In the genomic region with DNA sequence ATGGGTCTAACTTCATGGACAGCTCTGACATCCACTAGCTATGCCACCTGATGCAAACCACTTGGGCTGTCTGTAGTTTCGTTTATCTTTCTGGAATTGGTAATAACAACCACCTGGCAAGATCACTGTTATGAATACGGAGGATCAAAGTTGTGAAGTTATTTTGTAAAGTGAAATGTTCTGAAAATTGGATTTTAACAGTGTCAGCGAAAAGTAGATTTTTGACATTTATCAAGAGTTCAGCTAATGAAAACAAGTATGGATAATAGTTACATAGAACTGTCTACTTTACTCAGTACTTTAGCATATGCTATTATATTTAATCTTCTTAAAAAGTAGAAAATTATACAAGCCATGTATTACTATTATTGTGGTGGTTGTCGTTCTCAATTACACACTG, we compare ENCODE assay signal across 22 cellular contexts.
DNase-seq lines count a peak whose midpoint lies in the region; ATAC-seq, FAIRE-seq and TF ChIP-seq lines count a peak whose summit lies in the region.
"Had no signal": no experiment of that assay in that cellular context is flagged by ENCODE, and none has a peak within 500 bp of the region (broad histone marks: within the 10 kb centered on the region; RNA-seq: fewer than 3 reads in every experiment).

No MANE protein-coding gene starts in this region.

- TF ChIP-seq RAD21 in GM12878 (IDR thresholded peaks at IDR 0.05; ENCODE audit: insufficient read depth, low read depth, low read length), result no peak

- TF ChIP-seq EP300 in GM12878 (IDR thresholded peaks at IDR 0.05; ENCODE audit: borderline replicate concordance in 1 of 2, control insufficient read depth in 1 of 2, low read depth in 2 of 2, low read length in 2 of 2), result no peak

- no TSS peak for BruUV-seq in GM12878 (replicated peaks; lab: Mats Ljungman, UMichigan)

- FAIRE-seq in GM12878 (lab: Jason Lieb, UNC), result no peak
- FAIRE-seq: G401.6 had no signal

- intact Hi-C loops in GM12878 (cut with micrococcal nuclease; ENCODE audit: unreplicated experiment), result no loop called here

- CTCF ChIA-PET in GM12878 (lab: Yijun Ruan, JAX), result interaction anchor here (0.8 to 1.9 kb wide), 5 partner anchors 9 to 318 kb away, joined by 3 to 8 read pairs (median 5); no protein-coding TSS in a partner anchor

- peaks cover 54% of the 10 kb centered on the region for H3K4me1 Mint-ChIP-seq in activated T-cell treated with anti-CD3 and anti-CD28 coated beads, Interleukin-2, amount 50 U/mL, for 72 hours (ENCODE audit: low read depth)
- H3K4me1 Mint-ChIP-seq in stimulated activated effector memory CD8-positive, alpha-beta T cell treated with anti-CD3 and anti-CD28 coated beads, Interleukin-12 subunit alpha, Interleukin-12 subunit beta, amount 100 ng/mL, for 72 hours, result peaks cover 53% of the 10 kb centered on the region
- H3K4me1 Mint-ChIP-seq: naive B cell had no signal

- in situ Hi-C loops in GM12878 (cut with MboI), result no loop called here

- peak overlapping the region; percentile 42 to 65 (median 58) for H3K27ac ChIP-seq in Peyer's patch
- H3K27ac ChIP-seq in GM12878 (ENCODE audit: control insufficient read depth, insufficient read depth), result no peak overlapping the region
- H3K27ac ChIP-seq: C4-2B, foreskin keratinocyte, parathyroid adenoma, SK-N-MC had no signal

- H3K36me3 ChIP-seq in Peyer's patch (no peaks in the 10 kb centered on the region), GM12878 (ENCODE audit: control insufficient read depth in 2 of 2, insufficient read depth in 2 of 2, low read length in 1 of 2) (no peaks in the 10 kb centered on the region)

- H3K9ac ChIP-seq in GM12878 (ENCODE audit: control insufficient read depth, insufficient read depth, low read length), result no peak overlapping the region
- H3K9ac ChIP-seq: parathyroid adenoma had no signal

- peaks cover 0 to 3% of the 10 kb centered on the region in 2 donors for H3K9me3 Mint-ChIP-seq in activated T-cell treated with anti-CD3 and anti-CD28 coated beads, Interleukin-2, amount 50 U/mL, for 72 hours
- H3K9me3 Mint-ChIP-seq in stimulated activated effector memory CD8-positive, alpha-beta T cell treated with anti-CD3 and anti-CD28 coated beads, Interleukin-12 subunit alpha, Interleukin-12 subunit beta, amount 100 ng/mL, for 72 hours, result no peaks in the 10 kb centered on the region
- H3K9me3 Mint-ChIP-seq: naive B cell, WTC11 had no signal

- H3K9me3 ChIP-seq in Peyer's patch (no peaks in the 10 kb centered on the region), GM12878 (replicated peaks; ENCODE audit: control insufficient read depth, insufficient read depth, low read length) (no peaks in the 10 kb centered on the region; the same call in 2 of the 3 replicates)

- no peak for TF ChIP-seq CTCF in Peyer's patch (IDR thresholded peaks at IDR 0.05)
- no peak for TF ChIP-seq CTCF in GM12878 (IDR thresholded peaks at IDR 0.05 in 2 of 3, conservative IDR thresholded peaks at IDR 0.05 in 1 of 3; ENCODE audit: control insufficient read depth in 2 of 3, extremely low read depth in 1 of 3, insufficient read depth in 1 of 3, low read depth in 3 of 3, low read length in 3 of 3)

- no peak overlapping the region for H2AFZ ChIP-seq in GM12878 (ENCODE audit: control insufficient read depth, low read depth, low read length)
- H2AFZ ChIP-seq: parathyroid adenoma had no signal

- no peak overlapping the region for H3K4me2 ChIP-seq in GM12878 (ENCODE audit: control insufficient read depth, insufficient read depth)

- H3K27me3 Mint-ChIP-seq in activated T-cell treated with anti-CD3 and anti-CD28 coated beads, Interleukin-2, amount 50 U/mL, for 72 hours (ENCODE audit: low read depth), result no peaks in the 10 kb centered on the region

- SMC1A ChIA-PET in GM12878 (lab: Charles Lee; ENCODE audit: uncharacterized antibody, unreplicated experiment), result interaction anchor here (0.6 to 11.5 kb wide), 17 partner anchors 9 to 302 kb away, joined by 3 to 94 read pairs (median 4); no protein-coding TSS in a partner anchor

- no peak for TF ChIP-seq POLR2A in Peyer's patch (IDR thresholded peaks at IDR 0.05)
- TF ChIP-seq POLR2A in GM12878 (IDR thresholded peaks at IDR 0.05; ENCODE audit: low read depth, low read length), result no peak

- RAD21 ChIA-PET in GM12878 (lab: Charles Lee; ENCODE audit: unreplicated experiment), result interaction anchor here (0.7 to 1.9 kb wide), 7 partner anchors 9 to 504 kb away, joined by 3 to 9 read pairs (median 3); no protein-coding TSS in a partner anchor

- POLR2A ChIA-PET in GM12878 (lab: Charles Lee), result interaction anchor here (0.8 kb wide), 1 partner anchor 15 kb away, joined by 4 read pairs; no protein-coding TSS in a partner anchor

- peak overlapping the region in 2 of 4 donors; percentile 6 to 15 for H3K4me3 ChIP-seq in Peyer's patch
- no peak overlapping the region for H3K4me3 ChIP-seq in GM12878
- H3K4me3 ChIP-seq: SK-N-MC had no signal

- H3K27ac Mint-ChIP-seq in activated T-cell treated with anti-CD3 and anti-CD28 coated beads, Interleukin-2, amount 50 U/mL, for 72 hours, result peak overlapping the region; percentile 44
- peak overlapping the region; percentile 90 for H3K27ac Mint-ChIP-seq in stimulated activated effector memory CD8-positive, alpha-beta T cell treated with anti-CD3 and anti-CD28 coated beads, Interleukin-12 subunit alpha, Interleukin-12 subunit beta, amount 100 ng/mL, for 72 hours
- H3K27ac Mint-ChIP-seq: naive B cell, WTC11 had no signal

- H3K27me3 ChIP-seq in Peyer's patch (no peaks in the 10 kb centered on the region), GM12878 (replicated peaks in 1 of 2; ENCODE audit: control insufficient read depth in 2 of 2, insufficient read depth in 2 of 2, low read length in 1 of 2) (no peaks in the 10 kb centered on the region; a peak in 1 of 4 replicates)
- H3K27me3 ChIP-seq: foreskin keratinocyte had no signal

- H4K20me1 ChIP-seq in GM12878 (ENCODE audit: control insufficient read depth, insufficient read depth), result no peaks in the 10 kb centered on the region

- no peak for DNase-seq in activated T-cell treated with anti-CD3 and anti-CD28 coated beads, Interleukin-2, amount 50 U/mL, for 72 hours
- DNase-seq in activated T-cell treated with anti-CD3 and anti-CD28 coated beads, Interleukin-2, amount 50 U/mL, for 1 hour, result no peak
- DNase-seq in Peyer's patch (no peak), GM12878 (ENCODE audit: low read depth, low spot score) (no peak), NCI-H146 treated with DMSO at 0.1 percent for 48 hours (lab: John Stamatoyannopoulos, UW; ENCODE audit: unreplicated experiment) (no peak)
- no peak for DNase-seq in stimulated activated effector memory CD8-positive, alpha-beta T cell treated with anti-CD3 and anti-CD28 coated beads, Interleukin-12 subunit alpha, Interleukin-12 subunit beta, amount 100 ng/mL, for 72 hours (ENCODE audit: low spot score in 2 of 2)
- DNase-seq: foreskin keratinocyte, KBM-7, naive B cell, NCI-H1436 treated with DMSO at 0.1 percent for 48 hours, NCI-H2171 treated with DMSO at 0.1 percent for 48 hours, NCI-H526, right cardiac atrium, T1000 had no signal

- H3K79me2 ChIP-seq in GM12878 (ENCODE audit: control insufficient read depth, insufficient read depth, low read length), result no peaks in the 10 kb centered on the region
- H3K79me2 ChIP-seq: parathyroid adenoma had no signal

- 4% methylated on average over 4 of the region's 4 CpGs for WGBS in GM12878 (ENCODE audit: insufficient coverage, insufficient replicate concordance, low lambda C conversion rate, missing lambda C conversion rate)

- peak overlapping the region; percentile 64 to 92 for H3K4me3 Mint-ChIP-seq in activated T-cell treated with anti-CD3 and anti-CD28 coated beads, Interleukin-2, amount 50 U/mL, for 72 hours
- H3K4me3 Mint-ChIP-seq in stimulated activated effector memory CD8-positive, alpha-beta T cell treated with anti-CD3 and anti-CD28 coated beads, Interleukin-12 subunit alpha, Interleukin-12 subunit beta, amount 100 ng/mL, for 72 hours, result peak overlapping the region; percentile 72
- H3K4me3 Mint-ChIP-seq: naive B cell, WTC11 had no signal

- H3K36me3 Mint-ChIP-seq in activated T-cell treated with anti-CD3 and anti-CD28 coated beads, Interleukin-2, amount 50 U/mL, for 72 hours (ENCODE audit: insufficient read depth in 2 of 2), result peaks cover 34 to 49% of the 10 kb centered on the region in 2 donors
- H3K36me3 Mint-ChIP-seq in stimulated activated effector memory CD8-positive, alpha-beta T cell treated with anti-CD3 and anti-CD28 coated beads, Interleukin-12 subunit alpha, Interleukin-12 subunit beta, amount 100 ng/mL, for 72 hours, result peaks cover 88% of the 10 kb centered on the region
- H3K36me3 Mint-ChIP-seq: naive B cell, WTC11 had no signal

- no peaks in the 10 kb centered on the region for H3K4me1 ChIP-seq in Peyer's patch
- H3K4me1 ChIP-seq in GM12878 (ENCODE audit: control insufficient read depth, insufficient read depth, low read length), result no peaks in the 10 kb centered on the region
- H3K4me1 ChIP-seq: foreskin keratinocyte, parathyroid adenoma had no signal

- ATAC-seq in activated T-cell treated with anti-CD3 and anti-CD28 coated beads, Interleukin-2, amount 50 U/mL, for 72 hours (replicated peaks in 1 of 2), result no peak
- ATAC-seq in GM12878 (peak; percentile 6; the same call in 2 of the 3 replicates), GM21360 (IDR thresholded peaks at IDR 0.05; ENCODE audit: unreplicated experiment) (no peak)
- no peak for ATAC-seq in stimulated activated effector memory CD8-positive, alpha-beta T cell treated with anti-CD3 and anti-CD28 coated beads, Interleukin-12 subunit alpha, Interleukin-12 subunit beta, amount 100 ng/mL, for 72 hours
- ATAC-seq: foreskin keratinocyte, HCT116, left lobe of liver, right cardiac atrium, WTC11 had no signal

TF ChIP-seq in GM12878, 131 proteins besides CTCF, POLR2A, EP300 and RAD21 (continues in another document):
- no peak for TF ChIP-seq WRNIP1 (IDR thresholded peaks at IDR 0.05; ENCODE audit: borderline replicate concordance, low read depth, low read length)
